ENCODE assay signal across 11 cellular contexts in the genomic region with DNA sequence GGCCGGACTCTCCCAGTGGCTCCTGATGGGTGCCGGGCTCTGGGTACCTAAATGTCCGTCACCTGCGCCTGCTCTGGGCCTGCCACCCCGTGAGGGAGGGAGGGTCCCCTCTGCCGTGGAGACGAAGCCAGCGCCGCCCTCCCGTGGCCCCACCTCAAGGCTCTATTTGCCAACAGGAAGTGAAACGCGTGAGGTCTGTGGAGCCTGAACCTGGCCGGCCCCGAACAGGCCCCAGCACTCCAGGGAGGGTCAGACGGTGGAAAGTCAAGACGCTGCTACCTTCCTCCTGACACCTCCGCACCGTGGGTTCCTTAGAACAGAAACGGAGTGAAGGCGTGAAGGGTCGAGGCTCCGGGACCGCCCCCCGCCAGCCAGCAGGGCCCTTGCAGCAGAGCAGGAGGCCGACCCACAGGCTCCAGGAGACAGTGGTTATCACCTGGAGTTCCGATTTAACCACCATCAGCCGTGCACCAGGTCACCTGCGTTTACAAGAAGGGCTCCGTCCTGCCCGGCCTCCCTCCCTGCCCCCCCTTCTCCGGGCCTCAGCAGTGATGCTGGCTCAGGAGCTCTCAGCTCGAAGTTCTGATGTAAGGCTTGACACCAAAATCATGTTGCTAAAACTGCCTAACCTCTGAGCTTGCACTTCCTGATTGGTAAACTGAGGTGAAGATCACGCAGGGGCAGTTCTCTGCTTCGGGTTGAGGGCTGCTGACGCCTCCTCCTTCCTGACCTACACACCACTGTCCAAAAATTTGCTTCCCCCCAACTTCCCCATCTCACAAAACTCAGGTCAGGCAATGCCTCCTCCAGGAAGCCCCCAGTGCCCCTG. TPM values are rescaled to one million over a fixed set of nuclear protein-coding genes. Genes with fewer than 3 reads are reported as not detected.
DNase-seq lines count a peak whose midpoint lies in the region; ATAC-seq and TF ChIP-seq lines count a peak whose summit lies in the region.
"Had no signal": no experiment of that assay in that cellular context is flagged by ENCODE, and none has a peak within 500 bp of the region (broad histone marks: within the 10 kb centered on the region; RNA-seq: fewer than 3 reads in every experiment).

No MANE protein-coding gene starts in this region.

- TF ChIP-seq POLR2A in esophagus muscularis mucosa (IDR thresholded peaks at IDR 0.05; ENCODE audit: low read depth) (no peak), adrenal gland (IDR thresholded peaks at IDR 0.05) (no peak)

- TF ChIP-seq EP300 in esophagus muscularis mucosa (IDR thresholded peaks at IDR 0.05), result no peak

- no peak overlapping the region for H3K4me3 ChIP-seq in esophagus muscularis mucosa
- H3K4me3 ChIP-seq in adrenal gland, result no peak overlapping the region
- H3K4me3 ChIP-seq: right lobe of liver had no signal

- H3K9me3 ChIP-seq in esophagus muscularis mucosa (no peaks in the 10 kb centered on the region), adrenal gland (replicated peaks in 1 of 3) (no peaks in the 10 kb centered on the region)
- H3K9me3 ChIP-seq: right lobe of liver had no signal

- H3K36me3 ChIP-seq in esophagus muscularis mucosa (peaks cover 11 to 73% (median 47%) of the 10 kb centered on the region in 4 donors), adrenal gland (replicated peaks in 1 of 2) (peaks cover 0 to 8% of the 10 kb centered on the region in 2 donors)
- H3K36me3 ChIP-seq: right lobe of liver had no signal

- 85% methylated on average over 27 of the region's 35 CpGs for WGBS in esophagus muscularis mucosa
- 73 to 85% (median 81%) methylated on average over 25 to 35 of the region's 35 CpGs for WGBS in adrenal gland, 4 donors

- peaks cover 29 to 43% (median 32%) of the 10 kb centered on the region in 4 donors for H3K4me1 ChIP-seq in esophagus muscularis mucosa
- peaks cover 0 to 17% of the 10 kb centered on the region in 2 donors for H3K4me1 ChIP-seq in adrenal gland (replicated peaks in 1 of 2)
- H3K4me1 ChIP-seq: right lobe of liver had no signal

- DNase-seq in GM10266 (ENCODE audit: extremely low spot score), result peak; percentile 73
- no peak for DNase-seq in esophagus muscularis mucosa (ENCODE audit: extremely low spot score)
- DNase-seq in NCI-H524 (lab: John Stamatoyannopoulos, UW), result no peak
- no peak for DNase-seq in NCI-H2227 (lab: John Stamatoyannopoulos, UW; ENCODE audit: unreplicated experiment)
- DNase-seq in adrenal gland, result no peak
- DNase-seq: NCI-H2029 treated with DMSO at 0.1 percent for 48 hours had no signal

- intact Hi-C loops in esophagus muscularis mucosa (cut with DNase I), result loop anchor here (5.0 kb wide), 1 partner anchor 202 kb away; no protein-coding TSS in a partner anchor
- intact Hi-C loops in adrenal gland (cut with DNase I), result no loop called here

- H3K27me3 ChIP-seq in esophagus muscularis mucosa, result no peaks in the 10 kb centered on the region
- H3K27me3 ChIP-seq in adrenal gland, result no peaks in the 10 kb centered on the region
- H3K27me3 ChIP-seq: right lobe of liver had no signal

- peak overlapping the region in 3 of 4 donors; percentile 34 to 79 (median 68) for H3K27ac ChIP-seq in esophagus muscularis mucosa (replicated peaks in 1 of 4)
- peak overlapping the region in 2 of 5 donors; percentile 35 to 78 for H3K27ac ChIP-seq in adrenal gland
- H3K27ac ChIP-seq: right lobe of liver had no signal

- TF ChIP-seq CTCF in GM10266 (IDR thresholded peaks at IDR 0.05; ENCODE audit: control insufficient read depth, insufficient read depth, low read depth, missing control alignments), result no peak
- TF ChIP-seq CTCF in esophagus muscularis mucosa (IDR thresholded peaks at IDR 0.05), result no peak
- no peak for TF ChIP-seq CTCF in adrenal gland (IDR thresholded peaks at IDR 0.05)

- ATAC-seq in GM19438 (IDR thresholded peaks at IDR 0.05; ENCODE audit: low read depth, unreplicated experiment), result peak; percentile 88
- peak; percentile 83 for ATAC-seq in HG03159 (IDR thresholded peaks at IDR 0.05; ENCODE audit: unreplicated experiment)
- ATAC-seq in GM18870 (IDR thresholded peaks at IDR 0.05; ENCODE audit: unreplicated experiment), result no peak

RNA-seq across cellular contexts. Expression of gene C13orf46, which starts 50.9 kb away (rescaled TPM):
- total RNA-seq in esophagus muscularis mucosa (1 to 10 TPM in 2 of 4 donors, under 1 TPM in 2; 0.17 to 2.1 (median 0.89) TPM), adrenal gland (under 1 TPM in 5 of 8 donors, not detected in 3; 0.09 to 0.57 (median 0.21) TPM)
- polyA plus RNA-seq in adrenal gland, result under 1 TPM; 0.15 to 0.88 (median 0.17) TPM
- total RNA-seq: bronchial epithelial cell had no signal
